14 cellular contexts compared by ENCODE assay signal in the genomic region with DNA sequence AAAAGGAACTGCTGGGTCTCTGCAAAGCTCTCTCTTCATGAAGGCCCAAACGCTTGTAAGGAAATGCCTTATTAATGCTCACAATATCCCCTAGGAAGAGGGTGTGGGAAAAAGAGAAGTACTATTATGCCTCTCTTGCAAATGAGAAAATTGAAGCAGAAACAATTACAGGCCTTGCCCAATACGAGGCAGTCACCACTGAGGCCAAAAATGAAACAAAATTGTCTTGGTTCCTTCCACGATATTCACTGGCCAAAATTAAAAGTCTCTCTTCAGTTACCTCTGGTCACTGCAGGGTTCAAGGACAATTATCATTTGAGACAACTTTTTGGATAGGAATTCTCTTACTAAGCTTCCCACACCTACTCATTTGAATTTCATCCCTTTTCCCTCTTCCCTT. TPM values are rescaled to one million over a fixed set of nuclear protein-coding genes. Genes with fewer than 3 reads are reported as not detected.
DNase-seq lines count a peak whose midpoint lies in the region; ATAC-seq, FAIRE-seq and TF ChIP-seq lines count a peak whose summit lies in the region.
"Had no signal": no experiment of that assay in that cellular context is flagged by ENCODE, and none has a peak within 500 bp of the region (broad histone marks: within the 10 kb centered on the region; RNA-seq: fewer than 3 reads in every experiment).

No MANE protein-coding gene starts in this region.

- H2AFZ ChIP-seq in endothelial cell of umbilical vein (ENCODE audit: low read depth, low read length) (no peak overlapping the region), osteoblast (ENCODE audit: low read length) (no peak overlapping the region)

- CTCF ChIA-PET in endothelial cell of umbilical vein (lab: Charles Lee) = interaction anchor here (1.3 to 9.1 kb wide), 4 partner anchors 11 to 214 kb away, joined by 4 to 89 read pairs (median 12); no protein-coding TSS in a partner anchor

- FAIRE-seq in endothelial cell of umbilical vein (lab: Jason Lieb, UNC) = no peak

- peak; percentile 74 for DNase-seq in NOMO-1 treated with DMSO at 0.1 percent for 48 hours (lab: John Stamatoyannopoulos, UW; ENCODE audit: unreplicated experiment)
- no peak for DNase-seq in endothelial cell of umbilical vein (ENCODE audit: low read depth, low spot score)
- no peak for DNase-seq in osteoblast (ENCODE audit: insufficient read length, low spot score, missing footprints)
- no peak for DNase-seq in MG63
- DNase-seq in central memory CD4-positive, alpha-beta T cell = no peak
- DNase-seq in NCI-H510A (lab: John Stamatoyannopoulos, UW) = no peak
- DNase-seq: activated CD4-positive, CD25-positive, alpha-beta regulatory T cell; activated gamma-delta T cell treated with Interleukin-2 at 50 U/mL for 16 hours; effector memory CD8-positive, alpha-beta T cell; NCI-H1436; stimulated activated CD4-positive, alpha-beta T cell treated with anti-CD3 and anti-CD28 coated beads, Interleukin-2, amount 100 ng/mL, for 48 hours had no signal

- H3K27ac ChIP-seq in 22Rv1 (peak overlapping the region; percentile 83; the same call in 1 of the 2 replicates), endothelial cell of umbilical vein (ENCODE audit: insufficient read depth, low read depth, low read length) (no peak overlapping the region), osteoblast (ENCODE audit: low read depth, low read length) (peak overlapping the region; percentile 79)

- peak overlapping the region; percentile 78 for H3K4me2 ChIP-seq in endothelial cell of umbilical vein (ENCODE audit: insufficient read depth, low read length)
- peak overlapping the region; percentile 93 for H3K4me2 ChIP-seq in osteoblast (ENCODE audit: insufficient read depth, low read length)

- H3K36me3 ChIP-seq in endothelial cell of umbilical vein (ENCODE audit: control insufficient read depth in 2 of 2, extremely low read depth in 1 of 2, insufficient read depth in 2 of 2, low read length in 2 of 2) (no peaks in the 10 kb centered on the region), osteoblast (ENCODE audit: insufficient read depth, low read length) (no peaks in the 10 kb centered on the region), MG63 (no peaks in the 10 kb centered on the region)

- no TSS peak for BruUV-seq in endothelial cell of umbilical vein (replicated peaks; lab: Mats Ljungman, UMichigan)

- no peak for ATAC-seq in HG02981 (IDR thresholded peaks at IDR 0.05; ENCODE audit: unreplicated experiment)
- ATAC-seq: effector memory CD8-positive, alpha-beta T cell had no signal

- H3K4me1 ChIP-seq in endothelial cell of umbilical vein (ENCODE audit: control insufficient read depth, extremely low read depth, insufficient read depth, low read length) (peaks cover 44% of the 10 kb centered on the region), osteoblast (ENCODE audit: insufficient read depth, low read length) (peaks cover 66% of the 10 kb centered on the region)

- POLR2A ChIA-PET in endothelial cell of umbilical vein (lab: Charles Lee) = no interaction called here

- H3K9ac ChIP-seq in endothelial cell of umbilical vein (replicated peaks; ENCODE audit: extremely low read depth, insufficient read depth, low read length) = no peak overlapping the region

- no peaks in the 10 kb centered on the region for H3K9me1 ChIP-seq in endothelial cell of umbilical vein (replicated peaks; ENCODE audit: control insufficient read depth, extremely low read depth, insufficient read depth, low read length)

- H3K4me3 ChIP-seq in endothelial cell of umbilical vein (replicated peaks in 1 of 3; ENCODE audit: insufficient read depth in 1 of 3, low read depth in 1 of 3, low read length in 3 of 3) (no peak overlapping the region), osteoblast (ENCODE audit: insufficient read depth, low read length) (peak overlapping the region; percentile 91), MG63 (no peak overlapping the region)

- no peak for TF ChIP-seq POLR2A in endothelial cell of umbilical vein (IDR thresholded peaks at IDR 0.05; ENCODE audit: low read depth, low read length)

- intact Hi-C loops in endothelial cell of umbilical vein (cut with micrococcal nuclease) = loop anchor here (5.0 kb wide), 1 partner anchor 802 kb away; no protein-coding TSS in a partner anchor

- H3K27me3 ChIP-seq in endothelial cell of umbilical vein (ENCODE audit: control insufficient read depth in 2 of 2, insufficient read depth in 2 of 2, low read length in 2 of 2) = no peaks in the 10 kb centered on the region
- H3K27me3 ChIP-seq in osteoblast (ENCODE audit: insufficient read depth, low read length) = no peaks in the 10 kb centered on the region
- H3K27me3 ChIP-seq in MG63 = no peaks in the 10 kb centered on the region

- no peaks in the 10 kb centered on the region for H4K20me1 ChIP-seq in endothelial cell of umbilical vein (replicated peaks; ENCODE audit: control insufficient read depth, extremely low read depth, insufficient read depth, low read length)
- H4K20me1 ChIP-seq in osteoblast (ENCODE audit: insufficient read depth, low read length) = peaks cover 12% of the 10 kb centered on the region

- TF ChIP-seq CTCF in 22Rv1 (IDR thresholded peaks at IDR 0.05) = no peak
- TF ChIP-seq CTCF in endothelial cell of umbilical vein (IDR thresholded peaks at IDR 0.05; ENCODE audit: extremely low read depth in 1 of 2, insufficient read depth in 1 of 2, low read depth in 1 of 2, low read length in 2 of 2) = no peak
- no peak for TF ChIP-seq CTCF in osteoblast (IDR thresholded peaks at IDR 0.05; ENCODE audit: extremely low read depth, low read depth, low read length)

- H3K9me3 ChIP-seq in endothelial cell of umbilical vein (replicated peaks; ENCODE audit: control insufficient read depth, insufficient read depth, low read length) (no peaks in the 10 kb centered on the region), osteoblast (ENCODE audit: low read depth, low read length) (no peaks in the 10 kb centered on the region), MG63 (no peaks in the 10 kb centered on the region)

- dilution Hi-C loops in endothelial cell of umbilical vein (cut with MboI; ENCODE audit: extremely low pct_ligation_motif_present, low sequenced_read_pairs) = no loop called here

- H3K79me2 ChIP-seq in endothelial cell of umbilical vein (ENCODE audit: control insufficient read depth, insufficient read depth, low read length) = peaks cover 65% of the 10 kb centered on the region
- peaks cover 79% of the 10 kb centered on the region for H3K79me2 ChIP-seq in osteoblast (ENCODE audit: insufficient read depth, low read length)

TF ChIP-seq in endothelial cell of umbilical vein, 7 proteins besides CTCF, POLR2A, EP300 and RAD21:
- no peak for TF ChIP-seq EZH2 (IDR thresholded peaks at IDR 0.05; ENCODE audit: borderline replicate concordance, low read depth, low read length, severe bottlenecking)
- no peak for TF ChIP-seq MYC (IDR thresholded peaks at IDR 0.05; ENCODE audit: low read depth, low read length)
- TF ChIP-seq, protein P1, sequence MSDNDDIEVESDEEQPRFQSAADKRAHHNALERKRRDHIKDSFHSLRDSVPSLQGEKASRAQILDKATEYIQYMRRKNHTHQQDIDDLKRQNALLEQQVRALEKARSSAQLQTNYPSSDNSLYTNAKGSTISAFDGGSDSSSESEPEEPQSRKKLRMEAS (IDR thresholded peaks at IDR 0.05; ENCODE audit: insufficient read depth, insufficient read length) = no peak
- no peak for TF ChIP-seq GATA2 (IDR thresholded peaks at IDR 0.05; ENCODE audit: insufficient read depth, insufficient read length, low read depth, low read length)
- TF ChIP-seq JUN (IDR thresholded peaks at IDR 0.05; ENCODE audit: borderline replicate concordance, insufficient read depth, insufficient read length, low read depth) = no peak
- TF ChIP-seq POLR2AphosphoS5 (IDR thresholded peaks at IDR 0.05; ENCODE audit: insufficient read depth, low read depth, low read length) = no peak

RNA-seq across cellular contexts. Expression of gene SCARB2, which starts 3.1 kb away (rescaled TPM):
- 116 and 122 TPM in 2 replicates for total RNA-seq in endothelial cell of umbilical vein
- 63.2 and 75.2 TPM in 2 replicates for polyA plus RNA-seq in endothelial cell of umbilical vein
- 62.2 and 64.5 TPM in 2 replicates for polyA plus RNA-seq in endothelial cell of umbilical vein (2011; cell fraction: cytosol; rRNA removed)
- 61.7 and 70.8 TPM in 2 replicates for polyA plus RNA-seq in endothelial cell of umbilical vein (2011; cell fraction: nucleus; rRNA removed)
- polyA plus RNA-seq in endothelial cell of umbilical vein (2012) = 129 and 153 TPM in 2 replicates
- polyA minus RNA-seq in endothelial cell of umbilical vein = 218 and 228 TPM in 2 replicates
- 26.6 TPM for polyA minus RNA-seq in endothelial cell of umbilical vein (2011; cell fraction: cytosol; rRNA and poly(A)+ RNA removed)
- polyA minus RNA-seq in endothelial cell of umbilical vein (2011; cell fraction: nucleus; rRNA and poly(A)+ RNA removed) = 62.6 and 93.7 TPM in 2 replicates
- 200 and 216 TPM in 2 replicates for total RNA-seq in osteoblast
- total RNA-seq in MG63 (2014; rRNA removed; shearing (Covaris generic); ENCODE audit: low replicate concordance) = 37.9 and 44.7 TPM in 2 replicates

RNA-seq across cellular contexts. Expression of gene FAM47E, which starts 41.0 kb away (rescaled TPM):
- total RNA-seq in endothelial cell of umbilical vein (0.11 TPM in 1 of 2 replicates, not detected in the other), osteoblast (under 0.01 and 0.36 TPM in 2 replicates)
- polyA plus RNA-seq in endothelial cell of umbilical vein = not detected in 2 replicates
- not detected in 2 replicates for polyA plus RNA-seq in endothelial cell of umbilical vein (2011; cell fraction: cytosol; rRNA removed)
- 0.11 and 0.32 TPM in 2 replicates for polyA plus RNA-seq in endothelial cell of umbilical vein (2011; cell fraction: nucleus; rRNA removed)
- polyA plus RNA-seq in endothelial cell of umbilical vein (2012) = not detected in 2 replicates
- not detected in 2 replicates for polyA minus RNA-seq in endothelial cell of umbilical vein
- polyA minus RNA-seq in endothelial cell of umbilical vein (2011; cell fraction: cytosol; rRNA and poly(A)+ RNA removed) = not detected
- 1.2 TPM in 1 of 2 replicates, not detected in the other for polyA minus RNA-seq in endothelial cell of umbilical vein (2011; cell fraction: nucleus; rRNA and poly(A)+ RNA removed)
- total RNA-seq in MG63 (2014; rRNA removed; shearing (Covaris generic); ENCODE audit: low replicate concordance) = 0.16 TPM in 1 of 2 replicates, not detected in the other
- total RNA-seq: lung microvascular endothelial cell had no signal
